Comparison of ENCODE assay signal across 28 cellular contexts in the genomic region with DNA sequence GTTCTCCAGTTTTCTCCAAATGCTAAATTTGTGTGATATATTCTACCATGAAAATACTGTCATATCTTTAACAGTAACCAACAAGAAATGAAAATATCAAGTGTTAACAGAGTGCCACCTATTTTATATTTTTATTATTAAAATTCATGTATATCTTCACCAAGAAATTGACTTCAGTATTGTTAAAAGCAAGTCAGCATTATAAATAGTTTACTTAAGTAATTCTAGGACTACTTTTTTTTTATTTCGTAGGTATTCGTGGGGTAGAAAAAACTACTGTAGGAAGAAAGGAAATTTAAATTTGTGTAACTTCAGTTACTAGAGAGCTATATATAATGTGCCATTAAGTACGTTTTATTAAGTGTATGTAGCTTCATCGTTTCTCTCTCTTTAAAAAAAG. TPM values are rescaled to one million over a fixed set of nuclear protein-coding genes. Genes with fewer than 3 reads are reported as not detected.
DNase-seq lines count a peak whose midpoint lies in the region; ATAC-seq, FAIRE-seq and TF ChIP-seq lines count a peak whose summit lies in the region.
"Had no signal": no experiment of that assay in that cellular context is flagged by ENCODE, and none has a peak within 500 bp of the region (broad histone marks: within the 10 kb centered on the region; RNA-seq: fewer than 3 reads in every experiment).

No MANE protein-coding gene starts in this region.

- in situ Hi-C loops in gastrocnemius medialis (cut with MboI; ENCODE audit: low sequenced_read_pairs in 4 of 4) (loop anchor here in 1 of 4 donors (10.0 kb wide), 1 partner anchor 99 kb away; no protein-coding TSS in a partner anchor), KBM-7 (cut with MboI; ENCODE audit: low pct_unique_long_range_greater_than_20kb, low sequenced_read_pairs) (no loop called here)

- H4K20me1 ChIP-seq in OCI-LY3 (ENCODE audit: insufficient read depth, low read length) = no peaks in the 10 kb centered on the region

- peak overlapping the region; percentile 62 for H3K4me2 ChIP-seq in OCI-LY3 (ENCODE audit: low read length)
- H3K4me2 ChIP-seq: KMS-11 had no signal

- TF ChIP-seq POLR2A in gastrocnemius medialis (IDR thresholded peaks at IDR 0.05) = no peak

- peaks cover 7% of the 10 kb centered on the region for H3K79me2 ChIP-seq in OCI-LY3 (ENCODE audit: low read length)

- ATAC-seq in gastrocnemius medialis = no peak
- ATAC-seq in GM19452 (IDR thresholded peaks at IDR 0.05; ENCODE audit: unreplicated experiment) = no peak
- no peak for ATAC-seq in GM21737 (IDR thresholded peaks at IDR 0.05; ENCODE audit: unreplicated experiment)

- peaks cover 49% of the 10 kb centered on the region for H3K4me1 ChIP-seq in OCI-LY3 (ENCODE audit: low read length)
- H3K4me1 ChIP-seq in gastrocnemius medialis = peaks cover 0 to 3% of the 10 kb centered on the region in 2 donors
- H3K4me1 ChIP-seq in tibial artery = peaks cover 0 to 60% (median 8%) of the 10 kb centered on the region in 4 donors
- H3K4me1 ChIP-seq: SJSA1 had no signal

- no peak overlapping the region for H3K9ac ChIP-seq in OCI-LY3 (ENCODE audit: low read length)
- H3K9ac ChIP-seq: KMS-11 had no signal

- H3K36me3 ChIP-seq in OCI-LY3 (replicated peaks; ENCODE audit: low read depth, low read length) (no peaks in the 10 kb centered on the region), gastrocnemius medialis (no peaks in the 10 kb centered on the region), tibial artery (no peaks in the 10 kb centered on the region)
- H3K36me3 ChIP-seq: SJSA1 had no signal

- DNase-seq in gastrocnemius medialis (no peak), tibial artery (no peak), KBM-7 (no peak)
- DNase-seq: CD8-positive, alpha-beta memory T cell; DMS 273 treated with DMSO at 0.1 percent for 48 hours; DMS79; EL; GDM1; NCI-H1048; NCI-H1417 treated with DMSO at 0.1 percent for 48 hours; NCI-H187; NCI-H2081 treated with DMSO at 0.1 percent for 48 hours; NCI-H2171; NCI-H226; NCI-H510A; NCI-H774; NK-92 treated with Interleukin-12 subunit alpha and Interleukin-12 subunit beta, amount 100 ng/mL, for 24 hours; Right ventricle myocardium superior; RPMI8226 had no signal

- no peak overlapping the region for H3K4me3 ChIP-seq in OCI-LY3 (ENCODE audit: low read length)
- H3K4me3 ChIP-seq in gastrocnemius medialis = no peak overlapping the region
- no peak overlapping the region for H3K4me3 ChIP-seq in tibial artery
- H3K4me3 ChIP-seq: SJSA1 had no signal

- H2AFZ ChIP-seq in OCI-LY3 (ENCODE audit: low read depth, low read length) = no peak overlapping the region

- H3K27me3 ChIP-seq in OCI-LY3 (ENCODE audit: low read depth, low read length) (no peaks in the 10 kb centered on the region), gastrocnemius medialis (no peaks in the 10 kb centered on the region), tibial artery (no peaks in the 10 kb centered on the region)

- peak; percentile 18 for FAIRE-seq in colon (lab: Jason Lieb, UNC)
- FAIRE-seq: H54, HTR-8/SVneo had no signal

- no peak for TF ChIP-seq CTCF in OCI-LY3 (IDR thresholded peaks at IDR 0.05; ENCODE audit: low read depth, low read length)
- TF ChIP-seq CTCF in gastrocnemius medialis (IDR thresholded peaks at IDR 0.05 in 4 of 5, conservative IDR thresholded peaks at IDR 0.05 in 1 of 5) = no peak
- no peak for TF ChIP-seq CTCF in tibial artery (IDR thresholded peaks at IDR 0.05)

- H3K27ac ChIP-seq in OCI-LY3 (ENCODE audit: low read length) = no peak overlapping the region
- H3K27ac ChIP-seq in gastrocnemius medialis = peak overlapping the region; percentile 13 to 59 (median 49)
- peak overlapping the region; percentile 37 to 63 for H3K27ac ChIP-seq in tibial artery
- H3K27ac ChIP-seq: C4-2B, KMS-11, SJSA1 had no signal

- intact Hi-C loops in gastrocnemius medialis (cut with DNase I; ENCODE audit: low total_unique reads) = no loop called here
- intact Hi-C loops in tibial artery (cut with DNase I; ENCODE audit: low total_unique reads) = no loop called here

- H3K9me3 ChIP-seq in OCI-LY3 (ENCODE audit: insufficient read depth, low read length) (no peaks in the 10 kb centered on the region), gastrocnemius medialis (no peaks in the 10 kb centered on the region), tibial artery (no peaks in the 10 kb centered on the region)
- H3K9me3 ChIP-seq: SJSA1 had no signal

RNA-seq across cellular contexts. Expression of gene MAN1A1, which starts 6.3 kb away (rescaled TPM):
- total RNA-seq in gastrocnemius medialis = 10 to 100 TPM; 19.0 to 34.8 (median 21.1) TPM
